Comparison of ENCODE assay signal across 3 cellular contexts in the genomic region with DNA sequence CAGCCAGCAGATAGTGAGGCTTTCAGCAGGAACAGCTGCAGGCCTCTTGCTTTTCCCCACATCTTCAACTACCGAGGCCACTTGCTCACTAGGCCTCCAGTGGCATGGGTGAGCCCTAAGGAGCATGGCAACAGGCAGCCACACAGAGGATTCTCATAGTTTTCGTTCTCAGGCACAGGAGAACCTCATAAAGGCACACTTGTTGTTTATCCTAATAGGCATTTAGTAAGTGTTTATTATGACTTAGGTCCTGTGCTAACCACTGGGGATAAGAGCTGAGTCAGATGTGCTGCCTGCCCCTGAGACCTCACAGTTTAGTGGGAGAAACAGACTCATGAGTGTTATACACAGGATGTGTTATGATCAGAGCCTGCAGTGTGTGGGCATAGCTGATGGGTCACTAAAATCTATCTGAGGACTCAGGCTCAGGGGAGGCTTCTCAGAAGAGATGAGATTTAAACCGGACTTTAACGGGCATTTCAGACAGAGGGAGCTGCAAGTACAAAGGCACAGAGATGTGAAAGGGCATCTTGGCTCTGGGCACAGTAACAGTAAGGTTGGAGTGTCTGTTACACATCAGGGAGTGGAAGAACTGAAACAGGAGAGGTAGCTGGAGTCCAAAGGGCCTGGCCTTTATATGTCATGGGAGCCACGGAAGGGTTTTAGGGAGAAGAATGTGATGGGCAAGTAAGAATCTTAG.
TF ChIP-seq lines count a peak whose summit lies in the region.

No MANE protein-coding gene starts in this region.

TF ChIP-seq in IMR-90, 13 proteins besides CTCF, POLR2A, EP300 and RAD21:
- TF ChIP-seq CHD1 (IDR thresholded peaks at IDR 0.05; ENCODE audit: low read depth, low read length) (no peak), NFE2L2 (IDR thresholded peaks at IDR 0.05; ENCODE audit: low read depth, low read length) (peak; percentile 59; the same call in 1 of the 2 replicates), RFX5 (IDR thresholded peaks at IDR 0.05; ENCODE audit: low read depth, low read length) (no peak), SMC3 (IDR thresholded peaks at IDR 0.05; ENCODE audit: low read depth, low read length) (no peak), MXI1 (IDR thresholded peaks at IDR 0.05; ENCODE audit: borderline replicate concordance, low read depth, low read length) (peak; percentile 33; the same call in 1 of the 2 replicates), RCOR1 (IDR thresholded peaks at IDR 0.05; ENCODE audit: insufficient replicate concordance, low read length) (no peak), FOS (IDR thresholded peaks at IDR 0.05; ENCODE audit: low read depth, low read length) (peak; percentile 74), MAZ (IDR thresholded peaks at IDR 0.05; ENCODE audit: borderline replicate concordance, low read depth, low read length) (peak; percentile 27; the same call in 1 of the 2 replicates), CEBPB (IDR thresholded peaks at IDR 0.05; ENCODE audit: low read depth, low read length) (no peak), BHLHE40 (IDR thresholded peaks at IDR 0.05; ENCODE audit: low read depth, low read length) (peak; percentile 86), MAFK (IDR thresholded peaks at IDR 0.05; ENCODE audit: low read depth, low read length) (peak; percentile 82)
- TF ChIP-seq, protein P1, sequence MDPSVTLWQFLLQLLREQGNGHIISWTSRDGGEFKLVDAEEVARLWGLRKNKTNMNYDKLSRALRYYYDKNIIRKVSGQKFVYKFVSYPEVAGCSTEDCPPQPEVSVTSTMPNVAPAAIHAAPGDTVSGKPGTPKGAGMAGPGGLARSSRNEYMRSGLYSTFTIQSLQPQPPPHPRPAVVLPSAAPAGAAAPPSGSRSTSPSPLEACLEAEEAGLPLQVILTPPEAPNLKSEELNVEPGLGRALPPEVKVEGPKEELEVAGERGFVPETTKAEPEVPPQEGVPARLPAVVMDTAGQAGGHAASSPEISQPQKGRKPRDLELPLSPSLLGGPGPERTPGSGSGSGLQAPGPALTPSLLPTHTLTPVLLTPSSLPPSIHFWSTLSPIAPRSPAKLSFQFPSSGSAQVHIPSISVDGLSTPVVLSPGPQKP (IDR thresholded peaks at IDR 0.05; ENCODE audit: borderline replicate concordance, low read depth, low read length), result no peak
- TF ChIP-seq, protein P2, sequence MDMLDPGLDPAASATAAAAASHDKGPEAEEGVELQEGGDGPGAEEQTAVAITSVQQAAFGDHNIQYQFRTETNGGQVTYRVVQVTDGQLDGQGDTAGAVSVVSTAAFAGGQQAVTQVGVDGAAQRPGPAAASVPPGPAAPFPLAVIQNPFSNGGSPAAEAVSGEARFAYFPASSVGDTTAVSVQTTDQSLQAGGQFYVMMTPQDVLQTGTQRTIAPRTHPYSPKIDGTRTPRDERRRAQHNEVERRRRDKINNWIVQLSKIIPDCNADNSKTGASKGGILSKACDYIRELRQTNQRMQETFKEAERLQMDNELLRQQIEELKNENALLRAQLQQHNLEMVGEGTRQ (IDR thresholded peaks at IDR 0.05; ENCODE audit: low read depth, low read length), result no peak

TF ChIP-seq in K562, 482 proteins besides CTCF, POLR2A, EP300 and RAD21 (continues in another document):
- no peak for TF ChIP-seq SRSF1 (IDR thresholded peaks at IDR 0.05; ENCODE audit: low read depth, low read length)
- TF ChIP-seq, protein P3, sequence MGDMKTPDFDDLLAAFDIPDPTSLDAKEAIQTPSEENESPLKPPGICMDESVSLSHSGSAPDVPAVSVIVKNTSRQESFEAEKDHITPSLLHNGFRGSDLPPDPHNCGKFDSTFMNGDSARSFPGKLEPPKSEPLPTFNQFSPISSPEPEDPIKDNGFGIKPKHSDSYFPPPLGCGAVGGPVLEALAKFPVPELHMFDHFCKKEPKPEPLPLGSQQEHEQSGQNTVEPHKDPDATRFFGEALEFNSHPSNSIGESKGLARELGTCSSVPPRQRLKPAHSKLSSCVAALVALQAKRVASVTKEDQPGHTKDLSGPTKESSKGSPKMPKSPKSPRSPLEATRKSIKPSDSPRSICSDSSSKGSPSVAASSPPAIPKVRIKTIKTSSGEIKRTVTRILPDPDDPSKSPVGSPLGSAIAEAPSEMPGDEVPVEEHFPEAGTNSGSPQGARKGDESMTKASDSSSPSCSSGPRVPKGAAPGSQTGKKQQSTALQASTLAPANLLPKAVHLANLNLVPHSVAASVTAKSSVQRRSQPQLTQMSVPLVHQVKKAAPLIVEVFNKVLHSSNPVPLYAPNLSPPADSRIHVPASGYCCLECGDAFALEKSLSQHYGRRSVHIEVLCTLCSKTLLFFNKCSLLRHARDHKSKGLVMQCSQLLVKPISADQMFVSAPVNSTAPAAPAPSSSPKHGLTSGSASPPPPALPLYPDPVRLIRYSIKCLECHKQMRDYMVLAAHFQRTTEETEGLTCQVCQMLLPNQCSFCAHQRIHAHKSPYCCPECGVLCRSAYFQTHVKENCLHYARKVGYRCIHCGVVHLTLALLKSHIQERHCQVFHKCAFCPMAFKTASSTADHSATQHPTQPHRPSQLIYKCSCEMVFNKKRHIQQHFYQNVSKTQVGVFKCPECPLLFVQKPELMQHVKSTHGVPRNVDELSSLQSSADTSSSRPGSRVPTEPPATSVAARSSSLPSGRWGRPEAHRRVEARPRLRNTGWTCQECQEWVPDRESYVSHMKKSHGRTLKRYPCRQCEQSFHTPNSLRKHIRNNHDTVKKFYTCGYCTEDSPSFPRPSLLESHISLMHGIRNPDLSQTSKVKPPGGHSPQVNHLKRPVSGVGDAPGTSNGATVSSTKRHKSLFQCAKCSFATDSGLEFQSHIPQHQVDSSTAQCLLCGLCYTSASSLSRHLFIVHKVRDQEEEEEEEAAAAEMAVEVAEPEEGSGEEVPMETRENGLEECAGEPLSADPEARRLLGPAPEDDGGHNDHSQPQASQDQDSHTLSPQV (IDR thresholded peaks at IDR 0.05), result peak; percentile 96
- TF ChIP-seq ZFX (CRISPR knock-in tag; IDR thresholded peaks at IDR 0.05), result peak; percentile 70
- TF ChIP-seq, protein P4, sequence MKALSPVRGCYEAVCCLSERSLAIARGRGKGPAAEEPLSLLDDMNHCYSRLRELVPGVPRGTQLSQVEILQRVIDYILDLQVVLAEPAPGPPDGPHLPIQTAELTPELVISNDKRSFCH (CRISPR knock-in tag; IDR thresholded peaks at IDR 0.05), result no peak
- TF ChIP-seq, protein P4 (tag; IDR thresholded peaks at IDR 0.05), result peak; percentile 82; the same call in 1 of the 2 replicates
- TF ChIP-seq ZNF347 (CRISPR knock-in tag; IDR thresholded peaks at IDR 0.05; ENCODE audit: low read depth), result no peak
- TF ChIP-seq MEF2D (tag; conservative IDR thresholded peaks at IDR 0.05; ENCODE audit: low read depth), result no peak
- no peak for TF ChIP-seq KDM1A (IDR thresholded peaks at IDR 0.05)
- no peak for TF ChIP-seq GTF2F1 (IDR thresholded peaks at IDR 0.05; ENCODE audit: low read depth, low read length)
- TF ChIP-seq, protein P5, sequence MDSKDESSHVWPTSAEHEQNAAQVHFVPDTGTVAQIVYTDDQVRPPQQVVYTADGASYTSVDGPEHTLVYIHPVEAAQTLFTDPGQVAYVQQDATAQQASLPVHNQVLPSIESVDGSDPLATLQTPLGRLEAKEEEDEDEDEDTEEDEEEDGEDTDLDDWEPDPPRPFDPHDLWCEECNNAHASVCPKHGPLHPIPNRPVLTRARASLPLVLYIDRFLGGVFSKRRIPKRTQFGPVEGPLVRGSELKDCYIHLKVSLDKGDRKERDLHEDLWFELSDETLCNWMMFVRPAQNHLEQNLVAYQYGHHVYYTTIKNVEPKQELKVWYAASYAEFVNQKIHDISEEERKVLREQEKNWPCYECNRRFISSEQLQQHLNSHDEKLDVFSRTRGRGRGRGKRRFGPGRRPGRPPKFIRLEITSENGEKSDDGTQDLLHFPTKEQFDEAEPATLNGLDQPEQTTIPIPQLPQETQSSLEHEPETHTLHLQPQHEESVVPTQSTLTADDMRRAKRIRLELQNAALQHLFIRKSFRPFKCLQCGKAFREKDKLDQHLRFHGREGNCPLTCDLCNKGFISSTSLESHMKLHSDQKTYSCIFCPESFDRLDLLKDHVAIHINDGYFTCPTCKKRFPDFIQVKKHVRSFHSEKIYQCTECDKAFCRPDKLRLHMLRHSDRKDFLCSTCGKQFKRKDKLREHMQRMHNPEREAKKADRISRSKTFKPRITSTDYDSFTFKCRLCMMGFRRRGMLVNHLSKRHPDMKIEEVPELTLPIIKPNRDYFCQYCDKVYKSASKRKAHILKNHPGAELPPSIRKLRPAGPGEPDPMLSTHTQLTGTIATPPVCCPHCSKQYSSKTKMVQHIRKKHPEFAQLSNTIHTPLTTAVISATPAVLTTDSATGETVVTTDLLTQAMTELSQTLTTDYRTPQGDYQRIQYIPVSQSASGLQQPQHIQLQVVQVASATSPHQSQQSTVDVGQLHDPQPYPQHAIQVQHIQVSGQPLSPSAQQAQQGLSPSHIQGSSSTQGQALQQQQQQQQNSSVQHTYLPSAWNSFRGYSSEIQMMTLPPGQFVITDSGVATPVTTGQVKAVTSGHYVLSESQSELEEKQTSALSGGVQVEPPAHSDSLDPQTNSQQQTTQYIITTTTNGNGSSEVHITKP (IDR thresholded peaks at IDR 0.05; ENCODE audit: partially characterized antibody), result no peak
- TF ChIP-seq SAFB (IDR thresholded peaks at IDR 0.05; ENCODE audit: borderline replicate concordance, low read depth, low read length), result no peak
- TF ChIP-seq ATF1 (CRISPR knock-in tag; IDR thresholded peaks at IDR 0.05), result no peak
- no peak for TF ChIP-seq ATF1 (tag; IDR thresholded peaks at IDR 0.05)
- no peak for TF ChIP-seq ZC3H8 (IDR thresholded peaks at IDR 0.05)
- TF ChIP-seq CBX1 (IDR thresholded peaks at IDR 0.05; ENCODE audit: low read depth), result no peak

TF ChIP-seq in GM23338, 12 proteins besides CTCF, POLR2A, EP300 and RAD21 (continues in another document):
- TF ChIP-seq ZNF114 (CRISPR knock-in tag; IDR thresholded peaks at IDR 0.05), result no peak
- TF ChIP-seq EZH2 (IDR thresholded peaks at IDR 0.05; ENCODE audit: low read depth, unreplicated experiment), result no peak
- TF ChIP-seq, protein P6, sequence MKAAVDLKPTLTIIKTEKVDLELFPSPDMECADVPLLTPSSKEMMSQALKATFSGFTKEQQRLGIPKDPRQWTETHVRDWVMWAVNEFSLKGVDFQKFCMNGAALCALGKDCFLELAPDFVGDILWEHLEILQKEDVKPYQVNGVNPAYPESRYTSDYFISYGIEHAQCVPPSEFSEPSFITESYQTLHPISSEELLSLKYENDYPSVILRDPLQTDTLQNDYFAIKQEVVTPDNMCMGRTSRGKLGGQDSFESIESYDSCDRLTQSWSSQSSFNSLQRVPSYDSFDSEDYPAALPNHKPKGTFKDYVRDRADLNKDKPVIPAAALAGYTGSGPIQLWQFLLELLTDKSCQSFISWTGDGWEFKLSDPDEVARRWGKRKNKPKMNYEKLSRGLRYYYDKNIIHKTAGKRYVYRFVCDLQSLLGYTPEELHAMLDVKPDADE (IDR thresholded peaks at IDR 0.05), result no peak
- TF ChIP-seq, protein P7, sequence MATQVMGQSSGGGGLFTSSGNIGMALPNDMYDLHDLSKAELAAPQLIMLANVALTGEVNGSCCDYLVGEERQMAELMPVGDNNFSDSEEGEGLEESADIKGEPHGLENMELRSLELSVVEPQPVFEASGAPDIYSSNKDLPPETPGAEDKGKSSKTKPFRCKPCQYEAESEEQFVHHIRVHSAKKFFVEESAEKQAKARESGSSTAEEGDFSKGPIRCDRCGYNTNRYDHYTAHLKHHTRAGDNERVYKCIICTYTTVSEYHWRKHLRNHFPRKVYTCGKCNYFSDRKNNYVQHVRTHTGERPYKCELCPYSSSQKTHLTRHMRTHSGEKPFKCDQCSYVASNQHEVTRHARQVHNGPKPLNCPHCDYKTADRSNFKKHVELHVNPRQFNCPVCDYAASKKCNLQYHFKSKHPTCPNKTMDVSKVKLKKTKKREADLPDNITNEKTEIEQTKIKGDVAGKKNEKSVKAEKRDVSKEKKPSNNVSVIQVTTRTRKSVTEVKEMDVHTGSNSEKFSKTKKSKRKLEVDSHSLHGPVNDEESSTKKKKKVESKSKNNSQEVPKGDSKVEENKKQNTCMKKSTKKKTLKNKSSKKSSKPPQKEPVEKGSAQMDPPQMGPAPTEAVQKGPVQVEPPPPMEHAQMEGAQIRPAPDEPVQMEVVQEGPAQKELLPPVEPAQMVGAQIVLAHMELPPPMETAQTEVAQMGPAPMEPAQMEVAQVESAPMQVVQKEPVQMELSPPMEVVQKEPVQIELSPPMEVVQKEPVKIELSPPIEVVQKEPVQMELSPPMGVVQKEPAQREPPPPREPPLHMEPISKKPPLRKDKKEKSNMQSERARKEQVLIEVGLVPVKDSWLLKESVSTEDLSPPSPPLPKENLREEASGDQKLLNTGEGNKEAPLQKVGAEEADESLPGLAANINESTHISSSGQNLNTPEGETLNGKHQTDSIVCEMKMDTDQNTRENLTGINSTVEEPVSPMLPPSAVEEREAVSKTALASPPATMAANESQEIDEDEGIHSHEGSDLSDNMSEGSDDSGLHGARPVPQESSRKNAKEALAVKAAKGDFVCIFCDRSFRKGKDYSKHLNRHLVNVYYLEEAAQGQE (IDR thresholded peaks at IDR 0.05; ENCODE audit: unreplicated experiment), result no peak
- no peak for TF ChIP-seq CREB1 (CRISPR knock-in tag; IDR thresholded peaks at IDR 0.05; ENCODE audit: low read depth)
- TF ChIP-seq POLR2AphosphoS5 (IDR thresholded peaks at IDR 0.05; ENCODE audit: low read depth), result no peak
- no peak for TF ChIP-seq EZH2phosphoT487 (IDR thresholded peaks at IDR 0.05; ENCODE audit: unreplicated experiment)
